Comparison of ENCODE assay signal across 30 cellular contexts in genomic region chr3:193367868-193368267, GRCh38. TPM values are rescaled to one million over a fixed set of nuclear protein-coding genes. Genes with fewer than 3 reads are reported as not detected.
"Had no signal": no experiment of that assay in that cellular context is flagged by ENCODE, and none has a peak within 500 bp of the region (broad histone marks: within the 10 kb centered on the region; RNA-seq: fewer than 3 reads in every experiment).

No MANE protein-coding gene starts in this region.

- FAIRE-seq: urothelium cell line had no signal

- H3K4me1 ChIP-seq: stomach, suprapubic skin, testis, thyroid gland, tibial artery, tibial nerve, transverse colon, upper lobe of left lung, upper lobe of right lung, uterus, vagina had no signal

- H3K9me3 ChIP-seq: stomach, suprapubic skin, testis, thoracic aorta, thyroid gland, tibial artery, tibial nerve, transverse colon, upper lobe of left lung, upper lobe of right lung, uterus, vagina had no signal

- H3K36me3 ChIP-seq: stomach, suprapubic skin, thoracic aorta, thyroid gland, tibial artery, tibial nerve, transverse colon, upper lobe of left lung, upper lobe of right lung, uterus, vagina had no signal

- H3K27me3 ChIP-seq: stomach, suprapubic skin, testis, thyroid gland, tibial artery, tibial nerve, transverse colon, upper lobe of left lung, upper lobe of right lung, uterus, vagina had no signal

- DNase-seq: stimulated activated CD4-positive, alpha-beta T cell treated with anti-CD3 and anti-CD28 coated beads, Interleukin-2, amount 100 ng/mL, for 48 hours; stimulated activated CD4-positive, alpha-beta T cell treated with anti-CD3 and anti-CD28 coated beads, Interleukin-4, amount 100 ng/mL, for 1 hour; stimulated activated CD4-positive, alpha-beta T cell treated with anti-CD3 and anti-CD28 coated beads, Interleukin-4, amount 100 ng/mL, for 24 hours; stimulated activated CD4-positive, alpha-beta T cell treated with anti-CD3 and anti-CD28 coated beads, Interleukin-4, amount 100 ng/mL, for 4 hours; stimulated activated CD8-positive, alpha-beta memory T cell treated with anti-CD3 and anti-CD28 coated beads, Interleukin-4, amount 100 ng/mL, for 48 hours; stimulated activated naive B cell treated with anti-CD40 and anti-IgM and Interleukin-4, amounts not matched to agents 10 μg/mL and 1 μg/mL and 100 μg/mL, for 72 hours; stimulated activated naive CD4-positive, alpha-beta T cell; stimulated activated naive CD4-positive, alpha-beta T cell treated with Interleukin-2 at 50 U/mL for 16 hours; stimulated activated naive CD8-positive, alpha-beta T cell treated with anti-CD3 and anti-CD28 coated beads, Interleukin-15, amount 100 ng/mL, for 72 hours; stimulated activated naive CD8-positive, alpha-beta T cell treated with anti-CD3 and anti-CD28 coated beads, Interleukin-15, Interleukin-2, amounts not matched to agents 100 U/mL and 50 U/mL, for 24 hours; stomach; substantia nigra; testis; thyroid gland; tibial artery; transverse colon; trophoblast cell; upper lobe of left lung; upper lobe of right lung; uterus had no signal

- H3K27ac ChIP-seq: stomach, suprapubic skin, testis, thoracic aorta, thyroid gland, tibial artery, tibial nerve, transverse colon, upper lobe of left lung, upper lobe of right lung, uterus, vagina had no signal

- ATAC-seq: stimulated activated effector memory CD8-positive, alpha-beta T cell treated with anti-CD3 and anti-CD28 coated beads, Interleukin-12 subunit alpha, Interleukin-12 subunit beta, amount 100 ng/mL, for 72 hours; stimulated activated memory B cell treated with anti-CD40 and anti-IgM and Interleukin-4, amounts not matched to agents 10 μg/mL and 1 μg/mL and 100 μg/mL, for 72 hours; stimulated activated naive B cell treated with anti-CD40 and anti-IgM and Interleukin-4, amounts not matched to agents 10 μg/mL and 1 μg/mL and 100 μg/mL, for 72 hours; stimulated activated naive CD8-positive, alpha-beta T cell treated with anti-CD3 and anti-CD28 coated beads, Interleukin-15, amount 100 ng/mL, for 72 hours; stimulated activated naive CD8-positive, alpha-beta T cell treated with anti-CD3 and anti-CD28 coated beads, Interleukin-15, Interleukin-2, amounts not matched to agents 100 U/mL and 50 U/mL, for 24 hours; upper lobe of right lung had no signal

- H3K4me3 ChIP-seq: stomach, suprapubic skin, testis, thoracic aorta, thyroid gland, tibial artery, tibial nerve, transverse colon, upper lobe of left lung, upper lobe of right lung, uterus, vagina had no signal

RNA-seq across cellular contexts. Expression of gene ATP13A5, which starts 10.7 kb away (rescaled TPM):
- total RNA-seq: subcutaneous adipose tissue, thoracic aorta, transverse colon, ureter, urinary bladder, uterus, vagina had no signal
- polyA plus RNA-seq: urinary bladder had no signal
